ENCODE assay signal across 16 cellular contexts in genomic region chr4:171288816-171289432, GRCh38.
"Had no signal": no experiment of that assay in that cellular context is flagged by ENCODE, and none has a peak within 500 bp of the region (broad histone marks: within the 10 kb centered on the region; RNA-seq: fewer than 3 reads in every experiment).

No MANE protein-coding gene starts in this region.

- DNase-seq: activated CD4-positive, alpha-beta T cell treated with anti-CD3 and anti-CD28 coated beads, Interleukin-2, amount 50 U/mL, for 1 hour; activated CD4-positive, CD25-positive, alpha-beta regulatory T cell treated with anti-CD3 and anti-CD28 coated beads, Interleukin-2, amount 50 U/mL, for 72 hours; activated CD8-positive, alpha-beta memory T cell treated with anti-CD3 and anti-CD28 coated beads, Interleukin-2, amount 50 U/mL, for 4 hours; activated effector memory CD4-positive, alpha-beta T cell treated with Interleukin-2 at 50 U/mL for 16 hours; activated naive CD4-positive, alpha-beta T cell treated with anti-CD3 and anti-CD28 coated beads, Interleukin-2, amount 50 U/mL, for 16 hours; activated T-cell treated with anti-CD3 and anti-CD28 coated beads, Interleukin-2, amount 50 U/mL, for 4 hours; colonic mucosa; endodermal cell; head of caudate nucleus; left ventricle myocardium superior; stimulated activated CD4-positive, alpha-beta T cell treated with anti-CD3 and anti-CD28 coated beads, Interleukin-12 subunit alpha, Interleukin-12 subunit beta, amount 100 ng/mL, for 4 hours; stimulated activated CD4-positive, alpha-beta T cell treated with anti-CD3 and anti-CD28 coated beads, Interleukin-1b, Interleukin-23, amount 100 ng/mL, for 48 hours; stimulated activated naive CD8-positive, alpha-beta T cell treated with anti-CD3 and anti-CD28 coated beads, Interleukin-15, Interleukin-2, amounts not matched to agents 100 U/mL and 50 U/mL, for 24 hours; substantia nigra had no signal

- ATAC-seq: activated T-cell treated with anti-CD3 and anti-CD28 coated beads, Interleukin-2, amount 50 U/mL, for 4 hours; left ventricle myocardium superior; stimulated activated naive CD8-positive, alpha-beta T cell treated with anti-CD3 and anti-CD28 coated beads, Interleukin-15, Interleukin-2, amounts not matched to agents 100 U/mL and 50 U/mL, for 24 hours had no signal

- FAIRE-seq: frontal cortex, urothelium cell line had no signal
